In the genomic region with DNA sequence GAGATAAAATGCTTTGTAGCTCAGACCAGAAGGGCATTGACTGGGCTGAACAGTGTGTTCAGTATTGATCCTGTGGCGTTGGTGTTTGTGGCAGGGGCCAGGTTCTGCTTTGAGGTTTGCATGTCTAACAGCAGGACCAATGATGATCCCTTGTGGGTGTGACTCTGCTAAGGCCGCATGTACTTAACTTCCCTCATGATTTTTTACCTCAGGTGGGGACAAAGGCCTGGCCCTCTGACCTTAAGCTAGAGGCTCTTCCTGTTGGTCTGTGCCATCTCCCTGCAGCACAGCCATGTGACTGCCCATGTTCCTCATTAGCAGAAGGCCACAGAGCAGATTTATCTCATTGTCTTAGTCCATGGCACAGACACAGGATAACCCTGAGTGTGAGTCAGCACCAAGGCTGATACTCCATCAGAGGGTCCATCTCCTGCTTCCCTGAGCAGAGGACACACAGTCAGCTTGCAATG, we compare ENCODE assay signal across 18 cellular contexts. TPM values are rescaled to one million over a fixed set of nuclear protein-coding genes. Genes with fewer than 3 reads are reported as not detected.
DNase-seq lines count a peak whose midpoint lies in the region; ATAC-seq and TF ChIP-seq lines count a peak whose summit lies in the region.
"Had no signal": no experiment of that assay in that cellular context is flagged by ENCODE, and none has a peak within 500 bp of the region (broad histone marks: within the 10 kb centered on the region; RNA-seq: fewer than 3 reads in every experiment).

No MANE protein-coding gene starts in this region.

- H3K4me3 Mint-ChIP-seq in CD14-positive monocyte (no peak overlapping the region), nephron (no peak overlapping the region)
- no peak overlapping the region for H3K4me3 Mint-ChIP-seq in dendritic cell treated with granulocyte-macrophage colony-stimulating factor and Interleukin-4, amounts not matched to agents 40 ng/mL and 50 ng/mL, for 4 days
- H3K4me3 Mint-ChIP-seq in naive thymus-derived CD8-positive, alpha-beta T cell, result no peak overlapping the region

- H3K27me3 Mint-ChIP-seq in CD14-positive monocyte (ENCODE audit: low read depth in 3 of 3) (no peaks in the 10 kb centered on the region), nephron (ENCODE audit: low read depth) (no peaks in the 10 kb centered on the region)
- H3K27me3 Mint-ChIP-seq in dendritic cell treated with granulocyte-macrophage colony-stimulating factor and Interleukin-4, amounts not matched to agents 40 ng/mL and 50 ng/mL, for 4 days, result no peaks in the 10 kb centered on the region
- no peaks in the 10 kb centered on the region for H3K27me3 Mint-ChIP-seq in naive thymus-derived CD8-positive, alpha-beta T cell

- intact Hi-C loops in CD14-positive monocyte (cut with micrococcal nuclease), result no loop called here
- intact Hi-C loops in dendritic cell treated with granulocyte-macrophage colony-stimulating factor and Interleukin-4, amounts not matched to agents 40 ng/mL and 50 ng/mL, for 4 days (cut with micrococcal nuclease), result no loop called here

- H3K4me3 ChIP-seq in NB4 (ENCODE audit: low read depth, low read length) (no peak overlapping the region), coronary artery (no peak overlapping the region)
- H3K4me3 ChIP-seq: HAP-1 had no signal

- no peaks in the 10 kb centered on the region for H3K9me3 Mint-ChIP-seq in CD14-positive monocyte
- H3K9me3 Mint-ChIP-seq in dendritic cell treated with granulocyte-macrophage colony-stimulating factor and Interleukin-4, amounts not matched to agents 40 ng/mL and 50 ng/mL, for 4 days, result no peaks in the 10 kb centered on the region
- H3K9me3 Mint-ChIP-seq in nephron, result no peaks in the 10 kb centered on the region
- no peaks in the 10 kb centered on the region for H3K9me3 Mint-ChIP-seq in naive thymus-derived CD8-positive, alpha-beta T cell

- H3K27ac Mint-ChIP-seq in CD14-positive monocyte, result peak overlapping the region in 2 of 7 donors; percentile 25 to 50
- peak overlapping the region; percentile 46 for H3K27ac Mint-ChIP-seq in dendritic cell treated with granulocyte-macrophage colony-stimulating factor and Interleukin-4, amounts not matched to agents 40 ng/mL and 50 ng/mL, for 4 days
- H3K27ac Mint-ChIP-seq in nephron, result peak overlapping the region in 2 of 3 experiments; percentile 36 to 44
- H3K27ac Mint-ChIP-seq in naive thymus-derived CD8-positive, alpha-beta T cell, result peak overlapping the region in 2 of 10 donors; percentile 19 to 37

- peaks cover 36 to 47% of the 10 kb centered on the region in 2 donors for H3K36me3 Mint-ChIP-seq in CD14-positive monocyte
- H3K36me3 Mint-ChIP-seq in dendritic cell treated with granulocyte-macrophage colony-stimulating factor and Interleukin-4, amounts not matched to agents 40 ng/mL and 50 ng/mL, for 4 days (ENCODE audit: low read depth), result peaks cover 55% of the 10 kb centered on the region
- H3K36me3 Mint-ChIP-seq in nephron (ENCODE audit: low read depth), result peaks cover 27% of the 10 kb centered on the region
- peaks cover 0 to 57% (median 7%) of the 10 kb centered on the region in 3 donors for H3K36me3 Mint-ChIP-seq in naive thymus-derived CD8-positive, alpha-beta T cell

- H3K4me1 Mint-ChIP-seq in CD14-positive monocyte (peaks cover 18% of the 10 kb centered on the region), nephron (peaks cover 27% of the 10 kb centered on the region)
- H3K4me1 Mint-ChIP-seq in dendritic cell treated with granulocyte-macrophage colony-stimulating factor and Interleukin-4, amounts not matched to agents 40 ng/mL and 50 ng/mL, for 4 days (ENCODE audit: low read depth), result peaks cover 36% of the 10 kb centered on the region
- peaks cover 19 to 31% (median 22%) of the 10 kb centered on the region in 4 donors for H3K4me1 Mint-ChIP-seq in naive thymus-derived CD8-positive, alpha-beta T cell

- no peak for ATAC-seq in naive thymus-derived CD8-positive, alpha-beta T cell
- no peak for ATAC-seq in GM21367 (IDR thresholded peaks at IDR 0.05; ENCODE audit: unreplicated experiment)

- DNase-seq in CD14-positive monocyte (ENCODE audit: low spot score) (peak; percentile 50), NB4 (ENCODE audit: low read depth) (peak; percentile 28), NCI-H1436 (lab: John Stamatoyannopoulos, UW) (no peak), coronary artery (ENCODE audit: low spot score) (no peak)
- no peak for DNase-seq in naive thymus-derived CD8-positive, alpha-beta T cell
- DNase-seq: activated naive CD4-positive, alpha-beta T cell treated with anti-CD3 and anti-CD28 coated beads, Interleukin-2, amount 50 U/mL, for 16 hours; DMS 273 treated with DMSO at 0.1 percent for 48 hours; left cardiac atrium; NCI-H2029 treated with DMSO at 0.1 percent for 48 hours; NCI-H82 had no signal

- peak overlapping the region in 1 of 2 donors; percentile 41 for H3K27ac ChIP-seq in coronary artery
- H3K27ac ChIP-seq: epithelial cell of prostate, HL-60, neutrophil had no signal

- TF ChIP-seq CTCF in CD14-positive monocyte (IDR thresholded peaks at IDR 0.05) (no peak), NB4 (IDR thresholded peaks at IDR 0.05; ENCODE audit: low read depth, low read length) (no peak), nephron (IDR thresholded peaks at IDR 0.05; ENCODE audit: unreplicated experiment in 3 of 3) (no peak), coronary artery (IDR thresholded peaks at IDR 0.05) (no peak)

- no peak for TF ChIP-seq POLR2A in NB4 (IDR thresholded peaks at IDR 0.05; ENCODE audit: extremely low read depth, insufficient read length)

- POLR2A ChIA-PET in naive thymus-derived CD8-positive, alpha-beta T cell (lab: Charles Lee), result no interaction called here

RNA-seq across cellular contexts. Expression of gene BSN, which starts 34.3 kb away (rescaled TPM):
- not detected for polyA plus RNA-seq in CD14-positive monocyte
- under 1 TPM; 0.22 to 0.23 TPM for total RNA-seq in naive thymus-derived CD8-positive, alpha-beta T cell
- under 1 TPM in 1 of 3 donors, not detected in 2; 0.19 TPM for polyA plus RNA-seq in naive thymus-derived CD8-positive, alpha-beta T cell
- polyA plus RNA-seq: AG04450 had no signal

RNA-seq across cellular contexts. Expression of gene DAG1, which starts 49.9 kb away (rescaled TPM):
- polyA plus RNA-seq in CD14-positive monocyte, result 1 to 10 TPM; 3.9 to 4.2 TPM
- 10 to 100 TPM; 16.8 to 20.3 TPM for total RNA-seq in naive thymus-derived CD8-positive, alpha-beta T cell
- polyA plus RNA-seq in naive thymus-derived CD8-positive, alpha-beta T cell, result 1 to 10 TPM; 4.6 to 6.4 (median 4.7) TPM

Comparison
In these comparisons a context has a peak if more than half of its experiments do, and no peak if none do; other contexts are left out.
1. DNase-seq: peak in CD14-positive monocyte (single experiment) and NB4 (single experiment); none in NCI-H1436 (single experiment), naive thymus-derived CD8-positive, alpha-beta T cell (0 of 10) and coronary artery (single experiment).